In the genomic region with DNA sequence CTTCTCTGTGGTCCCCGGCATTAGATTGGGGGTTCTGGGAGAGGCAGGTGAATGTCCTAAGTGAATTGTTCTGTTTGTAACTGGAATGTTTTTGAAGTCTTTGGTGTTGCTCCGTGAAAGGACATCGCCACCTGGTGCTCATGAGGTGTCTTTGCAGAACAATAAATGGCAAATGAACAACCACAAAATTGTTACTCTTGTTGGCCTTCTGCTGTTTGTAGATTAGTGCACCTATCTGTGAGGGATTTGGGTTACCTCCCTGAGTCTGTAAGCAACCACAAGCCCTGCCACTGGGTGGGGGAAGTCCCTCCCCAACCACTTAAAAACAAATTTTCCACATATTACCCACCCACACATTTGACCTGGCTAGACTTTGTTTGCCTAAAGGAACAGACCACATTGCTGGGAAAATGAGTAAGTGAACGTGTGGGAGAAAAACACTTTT, we compare ENCODE assay signal across 8 cellular contexts. TPM values are rescaled to one million over a fixed set of nuclear protein-coding genes. Genes with fewer than 3 reads are reported as not detected.
A peak's percentile ranks its signal among the peaks of the same experiment; 100 is the strongest.
DNase-seq lines count a peak whose midpoint lies in the region; ATAC-seq and TF ChIP-seq lines count a peak whose summit lies in the region.

No MANE protein-coding gene starts in this region.

- no peaks in the 10 kb centered on the region for H3K27me3 Mint-ChIP-seq in CD4-positive, alpha-beta memory T cell
- peaks cover 52% of the 10 kb centered on the region for H3K27me3 Mint-ChIP-seq in activated T-helper 1 cell treated with anti-CD3 and anti-CD28 coated beads, Interleukin-12 subunit alpha, Interleukin-12 subunit beta, Interleukin-2, Interleukin-4 antibody, amounts not matched to agents 30 ng/mL and 10 ng/mL and 1 ng/mL, durations not matched to agents 14 hours and 24 hours and 36 hours (ENCODE audit: insufficient read depth)

- intact Hi-C loops in CD4-positive, alpha-beta memory T cell (cut with micrococcal nuclease): loop anchor here (1.0 kb wide), 2 partner anchors 37 to 76 kb away; no protein-coding TSS in a partner anchor
- intact Hi-C loops in activated T-helper 1 cell treated with anti-CD3 and anti-CD28 coated beads, Interleukin-12 subunit alpha, Interleukin-12 subunit beta, Interleukin-2, Interleukin-4 antibody, amounts not matched to agents 30 ng/mL and 10 ng/mL and 1 ng/mL, durations not matched to agents 14 hours and 24 hours and 36 hours (cut with micrococcal nuclease): loop anchor here (1.0 to 5.0 kb wide), 5 partner anchors 9 to 631 kb away; a partner anchor contains a TSS

- H3K27me3 ChIP-seq in CD4-positive, alpha-beta memory T cell (ENCODE audit: insufficient read depth, low read length): no peaks in the 10 kb centered on the region

- H3K36me3 ChIP-seq in CD4-positive, alpha-beta memory T cell (ENCODE audit: insufficient read depth, low read length): no peaks in the 10 kb centered on the region

- peak overlapping the region in 7 of 8 donors; percentile 40 to 82 (median 68) for H3K4me3 Mint-ChIP-seq in CD4-positive, alpha-beta memory T cell
- peak overlapping the region; percentile 51 for H3K4me3 Mint-ChIP-seq in activated T-helper 1 cell treated with anti-CD3 and anti-CD28 coated beads, Interleukin-12 subunit alpha, Interleukin-12 subunit beta, Interleukin-2, Interleukin-4 antibody, amounts not matched to agents 30 ng/mL and 10 ng/mL and 1 ng/mL, durations not matched to agents 14 hours and 24 hours and 36 hours

- POLR2A ChIA-PET in CD4-positive, alpha-beta memory T cell (lab: Charles Lee; ENCODE audit: partially characterized antibody): no interaction called here

- no peak overlapping the region for H3K4me3 ChIP-seq in CD4-positive, alpha-beta memory T cell (ENCODE audit: low read length in 2 of 2)

- ATAC-seq in HG03097 (IDR thresholded peaks at IDR 0.05; ENCODE audit: low FRiP score, unreplicated experiment): peak; percentile 48

- H3K27ac ChIP-seq in CD4-positive, alpha-beta memory T cell (ENCODE audit: low read depth, low read length): no peak overlapping the region

- no peaks in the 10 kb centered on the region for H3K9me3 Mint-ChIP-seq in CD4-positive, alpha-beta memory T cell
- H3K9me3 Mint-ChIP-seq in activated T-helper 1 cell treated with anti-CD3 and anti-CD28 coated beads, Interleukin-12 subunit alpha, Interleukin-12 subunit beta, Interleukin-2, Interleukin-4 antibody, amounts not matched to agents 30 ng/mL and 10 ng/mL and 1 ng/mL, durations not matched to agents 14 hours and 24 hours and 36 hours: no peaks in the 10 kb centered on the region

- peak; percentile 11 for TF ChIP-seq POLR2A in GM18951 (IDR thresholded peaks at IDR 0.05; ENCODE audit: extremely low read depth, insufficient read depth, insufficient read length)

- peaks cover 11 to 33% (median 22%) of the 10 kb centered on the region in 4 donors for H3K4me1 Mint-ChIP-seq in CD4-positive, alpha-beta memory T cell
- peaks cover 30% of the 10 kb centered on the region for H3K4me1 Mint-ChIP-seq in activated T-helper 1 cell treated with anti-CD3 and anti-CD28 coated beads, Interleukin-12 subunit alpha, Interleukin-12 subunit beta, Interleukin-2, Interleukin-4 antibody, amounts not matched to agents 30 ng/mL and 10 ng/mL and 1 ng/mL, durations not matched to agents 14 hours and 24 hours and 36 hours (ENCODE audit: low read depth)

- peak overlapping the region in 6 of 7 donors; percentile 53 to 95 (median 86) for H3K27ac Mint-ChIP-seq in CD4-positive, alpha-beta memory T cell
- peak overlapping the region; percentile 83 for H3K27ac Mint-ChIP-seq in activated T-helper 1 cell treated with anti-CD3 and anti-CD28 coated beads, Interleukin-12 subunit alpha, Interleukin-12 subunit beta, Interleukin-2, Interleukin-4 antibody, amounts not matched to agents 30 ng/mL and 10 ng/mL and 1 ng/mL, durations not matched to agents 14 hours and 24 hours and 36 hours

- in situ Hi-C loops in GM18951 (cut with MboI; ENCODE audit: low sequenced_read_pairs, unreplicated experiment): loop anchor here (5.0 kb wide), 1 partner anchor 36 kb away; a partner anchor contains a TSS

- CTCF ChIA-PET in CD4-positive, alpha-beta memory T cell (lab: Charles Lee; ENCODE audit: partially characterized antibody): interaction anchor here (1.3 kb wide), 1 partner anchor 36 kb away, joined by 13 read pairs; a partner anchor contains a TSS

- H3K4me1 ChIP-seq in CD4-positive, alpha-beta memory T cell (ENCODE audit: insufficient read depth, low read length): peaks cover 15% of the 10 kb centered on the region

- H3K9me3 ChIP-seq in CD4-positive, alpha-beta memory T cell (ENCODE audit: control insufficient read depth in 1 of 2, low read length in 2 of 2): no peaks in the 10 kb centered on the region

- no peaks in the 10 kb centered on the region for H3K36me3 Mint-ChIP-seq in CD4-positive, alpha-beta memory T cell
- H3K36me3 Mint-ChIP-seq in activated T-helper 1 cell treated with anti-CD3 and anti-CD28 coated beads, Interleukin-12 subunit alpha, Interleukin-12 subunit beta, Interleukin-2, Interleukin-4 antibody, amounts not matched to agents 30 ng/mL and 10 ng/mL and 1 ng/mL, durations not matched to agents 14 hours and 24 hours and 36 hours (ENCODE audit: low read depth): no peaks in the 10 kb centered on the region

- DNase-seq in CD4-positive, alpha-beta memory T cell: peak; percentile 40 to 57 (median 53)
- DNase-seq in NCI-H526 treated with DMSO at 0.1 percent for 48 hours (lab: John Stamatoyannopoulos, UW): peak; percentile 7
- peak; percentile 4 for DNase-seq in activated T-helper 1 cell treated with anti-CD3 and anti-CD28 coated beads, Interleukin-12 subunit alpha, Interleukin-12 subunit beta, Interleukin-2, Interleukin-4 antibody, amounts not matched to agents 30 ng/mL and 10 ng/mL and 1 ng/mL, durations not matched to agents 14 hours and 24 hours and 36 hours (ENCODE audit: low spot score)
- peak; percentile 44 for DNase-seq in glomerular visceral epithelial cell (ENCODE audit: extremely low spot score)
- DNase-seq in renal cortical epithelial cell (ENCODE audit: low read depth): peak; percentile 99
- no peak for DNase-seq in NK-92 (lab: John Stamatoyannopoulos, UW; ENCODE audit: unreplicated experiment)

RNA-seq across cellular contexts. Expression of a gene that starts 4.7 kb away (rescaled TPM):
- total RNA-seq in CD4-positive, alpha-beta memory T cell: 1 to 10 TPM; 2.1 to 2.7 TPM
- polyA plus RNA-seq in CD4-positive, alpha-beta memory T cell: under 1 TPM; 0.14 to 0.25 TPM
- total RNA-seq in activated T-helper 1 cell treated with anti-CD3 and anti-CD28 coated beads, Interleukin-12 subunit alpha, Interleukin-12 subunit beta, Interleukin-2, Interleukin-4 antibody, amounts not matched to agents 30 ng/mL and 10 ng/mL and 1 ng/mL, durations not matched to agents 14 hours and 24 hours and 36 hours: not detected in 2 replicates
- not detected in 2 replicates for total RNA-seq in renal cortical epithelial cell

RNA-seq across cellular contexts. Expression of a gene that starts 36.1 kb away (rescaled TPM):
- total RNA-seq in CD4-positive, alpha-beta memory T cell: 1 to 10 TPM; 2.9 to 3.4 TPM
- polyA plus RNA-seq in CD4-positive, alpha-beta memory T cell: under 1 TPM; 0.09 to 0.76 TPM
- total RNA-seq in activated T-helper 1 cell treated with anti-CD3 and anti-CD28 coated beads, Interleukin-12 subunit alpha, Interleukin-12 subunit beta, Interleukin-2, Interleukin-4 antibody, amounts not matched to agents 30 ng/mL and 10 ng/mL and 1 ng/mL, durations not matched to agents 14 hours and 24 hours and 36 hours: 0.05 TPM in 2 replicates
- 1.7 and 17.0 TPM in 2 replicates for total RNA-seq in renal cortical epithelial cell
